ENCODE assay signal across 26 cellular contexts in the genomic region with DNA sequence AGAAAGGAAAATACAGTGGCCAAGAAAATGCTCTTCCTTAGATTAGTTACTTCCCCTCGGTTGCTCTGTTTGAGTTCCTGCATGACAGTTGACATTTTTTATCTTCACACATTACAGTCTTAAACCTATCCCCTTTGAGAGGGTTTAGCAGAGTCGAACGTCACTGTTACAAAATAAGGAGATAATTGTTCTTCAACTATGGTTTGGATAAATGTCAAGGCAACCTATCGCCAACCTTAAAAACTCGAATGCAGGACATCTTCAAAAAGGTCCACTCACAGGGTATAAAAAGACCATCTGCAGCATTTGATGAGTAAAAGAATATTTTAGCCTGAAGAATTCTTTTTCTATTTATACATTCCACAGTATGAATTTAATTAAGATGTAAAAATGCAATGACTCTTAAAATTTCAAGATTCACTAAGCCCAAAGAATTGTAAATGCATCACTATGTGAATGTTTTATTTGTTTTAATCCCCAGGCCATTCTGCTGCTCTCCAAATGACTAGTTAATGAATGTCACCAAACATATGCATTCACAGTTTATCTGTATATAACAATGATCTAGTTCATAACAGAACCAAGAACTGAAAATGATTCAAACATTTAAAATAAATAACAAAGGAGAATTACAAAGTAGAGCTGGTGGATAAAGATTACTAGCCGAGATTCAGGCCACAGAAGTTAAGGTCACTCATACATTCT.
DNase-seq lines count a peak whose midpoint lies in the region; ATAC-seq, FAIRE-seq and TF ChIP-seq lines count a peak whose summit lies in the region.
"Had no signal": no experiment of that assay in that cellular context is flagged by ENCODE, and none has a peak within 500 bp of the region (broad histone marks: within the 10 kb centered on the region; RNA-seq: fewer than 3 reads in every experiment).

No MANE protein-coding gene starts in this region.

- DNase-seq in SK-N-SH (no peak), Panc1 (ENCODE audit: low read depth, low spot score) (no peak)
- DNase-seq in effector CD8-positive, alpha-beta T cell (lab: John Stamatoyannopoulos, UW), result no peak
- DNase-seq: CD4-positive, alpha-beta T cell; GF-D8; Kasumi-1; MV-4-11; NCI-H1105; NCI-H1436 treated with DMSO at 0.1 percent for 48 hours; NCI-H187 treated with DMSO at 0.1 percent for 48 hours; NCI-H2171 treated with DMSO at 0.1 percent for 48 hours; NCI-H345; NCI-H524 treated with DMSO at 0.1 percent for 48 hours; NCI-H774 had no signal

- H3K27ac ChIP-seq in SK-N-SH (ENCODE audit: low read depth in 2 of 2, low read length in 1 of 2), result no peak overlapping the region
- peak overlapping the region; percentile 17; the same call in 1 of the 2 replicates for H3K27ac ChIP-seq in Panc1 (ENCODE audit: low read length)
- H3K27ac ChIP-seq: 22Rv1, BLaER1 had no signal

- H3K4me3 ChIP-seq in SK-N-SH (ENCODE audit: low read depth in 2 of 2, low read length in 1 of 2), result no peak overlapping the region
- no peak overlapping the region for H3K4me3 ChIP-seq in Panc1 (ENCODE audit: low read depth in 2 of 2, low read length in 2 of 2)
- H3K4me3 ChIP-seq: BLaER1, K562 had no signal

- TF ChIP-seq CTCF in SK-N-SH (IDR thresholded peaks at IDR 0.05) (no peak), Panc1 (IDR thresholded peaks at IDR 0.05) (no peak)

- CTCF ChIA-PET in SK-N-SH (lab: Yijun Ruan, JAX), result interaction anchor here (1.1 kb wide), 1 partner anchor 284 kb away, joined by 3 read pairs; no protein-coding TSS in a partner anchor
- CTCF ChIA-PET in Panc1 (lab: Charles Lee), result no interaction called here

- no peak overlapping the region for H3K9ac ChIP-seq in SK-N-SH
- H3K9ac ChIP-seq: BLaER1 had no signal

- H3K4me1 ChIP-seq in SK-N-SH (ENCODE audit: control insufficient read depth in 1 of 2, insufficient read depth in 2 of 2, low read depth in 1 of 2, low read length in 1 of 2) (no peaks in the 10 kb centered on the region; a peak in 2 of 4 replicates), Panc1 (ENCODE audit: control insufficient read depth, insufficient read depth, low read length) (peaks cover 3% of the 10 kb centered on the region; the same call in 1 of the 2 replicates)
- H3K4me1 ChIP-seq: BLaER1 had no signal

- H3F3A ChIP-seq in SK-N-SH (replicated peaks; ENCODE audit: insufficient read depth), result peaks cover 4% of the 10 kb centered on the region

- H3K36me3 ChIP-seq in SK-N-SH (replicated peaks in 1 of 2; ENCODE audit: control insufficient read depth in 1 of 2, insufficient read depth in 2 of 2, low read length in 1 of 2) (no peaks in the 10 kb centered on the region), Panc1 (ENCODE audit: control insufficient read depth, insufficient read depth, low read length) (no peaks in the 10 kb centered on the region)
- H3K36me3 ChIP-seq: BLaER1 had no signal

- peak; percentile 72 for FAIRE-seq in endometrium (lab: Jason Lieb, UNC)
- FAIRE-seq: GM12891, H1, HepG2, K562 had no signal

- H3K27me3 ChIP-seq in SK-N-SH (ENCODE audit: insufficient read depth) (no peaks in the 10 kb centered on the region), Panc1 (ENCODE audit: control insufficient read depth, insufficient read depth, low read length) (no peaks in the 10 kb centered on the region)
- H3K27me3 ChIP-seq: BLaER1 had no signal

- no peak for ATAC-seq in SK-N-SH treated with all-trans-retinoic acid at 6 μM for 48 hours
- ATAC-seq in Panc1, result no peak
- ATAC-seq in HG03378 (IDR thresholded peaks at IDR 0.05; ENCODE audit: unreplicated experiment), result no peak
- no peak for ATAC-seq in GM21737 (IDR thresholded peaks at IDR 0.05; ENCODE audit: unreplicated experiment)
- ATAC-seq: HCT116, HepG2, K562, Right ventricle myocardium inferior had no signal

- H3K9me3 ChIP-seq in SK-N-SH, result no peaks in the 10 kb centered on the region; the same call in 1 of the 2 replicates
- no peaks in the 10 kb centered on the region for H3K9me3 ChIP-seq in Panc1 (ENCODE audit: control insufficient read depth, insufficient read depth, low read depth, low read length)
- H3K9me3 ChIP-seq: BLaER1 had no signal

- H3K79me2 ChIP-seq in SK-N-SH (ENCODE audit: insufficient read depth), result no peaks in the 10 kb centered on the region

- H2AFZ ChIP-seq in SK-N-SH (ENCODE audit: low read depth), result peak overlapping the region; percentile 33; the same call in 1 of the 2 replicates

- TF ChIP-seq RAD21 in SK-N-SH (IDR thresholded peaks at IDR 0.05; ENCODE audit: low read length), result no peak

- POLR2A ChIA-PET in SK-N-SH (lab: Yijun Ruan, JAX) (no interaction called here), Panc1 (lab: Charles Lee) (no interaction called here)

- intact Hi-C loops in Panc1 (cut with micrococcal nuclease; ENCODE audit: unreplicated experiment), result no loop called here

- in situ Hi-C loops in Panc1 (cut with HindIII; ENCODE audit: low pct_unique_long_range_greater_than_20kb, low sequenced_read_pairs), result no loop called here

- H4K20me1 ChIP-seq in SK-N-SH (ENCODE audit: insufficient read depth), result no peaks in the 10 kb centered on the region
- H4K20me1 ChIP-seq: BLaER1 had no signal

- BruUV-seq in Panc1 (replicated peaks; lab: Mats Ljungman, UMichigan), result no TSS peak

- H3K4me2 ChIP-seq in SK-N-SH, result no peak overlapping the region
- H3K4me2 ChIP-seq: BLaER1 had no signal

- no peaks in the 10 kb centered on the region for H3K9me2 ChIP-seq in SK-N-SH

- no peak for TF ChIP-seq EP300 in SK-N-SH (IDR thresholded peaks at IDR 0.05; ENCODE audit: borderline replicate concordance in 1 of 2, low read depth in 1 of 2, low read length in 1 of 2)

- WGBS in SK-N-SH (ENCODE audit: low lambda C conversion rate), result 78% methylated on average over 6 of the region's 6 CpGs

TF ChIP-seq in SK-N-SH, 30 proteins besides CTCF, POLR2A, EP300 and RAD21 (continues in another document):
- TF ChIP-seq ELF1 (IDR thresholded peaks at IDR 0.05), result no peak
- no peak for TF ChIP-seq GABPA (IDR thresholded peaks at IDR 0.05; ENCODE audit: low read depth)
- TF ChIP-seq MXI1 (IDR thresholded peaks at IDR 0.05; ENCODE audit: low read depth, low read length), result no peak
- TF ChIP-seq, protein P1, sequence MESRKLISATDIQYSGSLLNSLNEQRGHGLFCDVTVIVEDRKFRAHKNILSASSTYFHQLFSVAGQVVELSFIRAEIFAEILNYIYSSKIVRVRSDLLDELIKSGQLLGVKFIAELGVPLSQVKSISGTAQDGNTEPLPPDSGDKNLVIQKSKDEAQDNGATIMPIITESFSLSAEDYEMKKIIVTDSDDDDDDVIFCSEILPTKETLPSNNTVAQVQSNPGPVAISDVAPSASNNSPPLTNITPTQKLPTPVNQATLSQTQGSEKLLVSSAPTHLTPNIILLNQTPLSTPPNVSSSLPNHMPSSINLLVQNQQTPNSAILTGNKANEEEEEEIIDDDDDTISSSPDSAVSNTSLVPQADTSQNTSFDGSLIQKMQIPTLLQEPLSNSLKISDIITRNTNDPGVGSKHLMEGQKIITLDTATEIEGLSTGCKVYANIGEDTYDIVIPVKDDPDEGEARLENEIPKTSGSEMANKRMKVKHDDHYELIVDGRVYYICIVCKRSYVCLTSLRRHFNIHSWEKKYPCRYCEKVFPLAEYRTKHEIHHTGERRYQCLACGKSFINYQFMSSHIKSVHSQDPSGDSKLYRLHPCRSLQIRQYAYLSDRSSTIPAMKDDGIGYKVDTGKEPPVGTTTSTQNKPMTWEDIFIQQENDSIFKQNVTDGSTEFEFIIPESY (IDR thresholded peaks at IDR 0.05; ENCODE audit: borderline replicate concordance, low read depth), result no peak
- no peak for TF ChIP-seq SMC3 (IDR thresholded peaks at IDR 0.05; ENCODE audit: low read depth, low read length)
- TF ChIP-seq, protein P2, sequence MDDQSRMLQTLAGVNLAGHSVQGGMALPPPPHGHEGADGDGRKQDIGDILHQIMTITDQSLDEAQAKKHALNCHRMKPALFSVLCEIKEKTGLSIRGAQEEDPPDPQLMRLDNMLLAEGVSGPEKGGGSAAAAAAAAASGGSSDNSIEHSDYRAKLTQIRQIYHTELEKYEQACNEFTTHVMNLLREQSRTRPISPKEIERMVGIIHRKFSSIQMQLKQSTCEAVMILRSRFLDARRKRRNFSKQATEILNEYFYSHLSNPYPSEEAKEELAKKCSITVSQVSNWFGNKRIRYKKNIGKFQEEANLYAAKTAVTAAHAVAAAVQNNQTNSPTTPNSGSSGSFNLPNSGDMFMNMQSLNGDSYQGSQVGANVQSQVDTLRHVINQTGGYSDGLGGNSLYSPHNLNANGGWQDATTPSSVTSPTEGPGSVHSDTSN (IDR thresholded peaks at IDR 0.05), result no peak
- no peak for TF ChIP-seq FOXJ3 (CRISPR knock-in tag; IDR thresholded peaks at IDR 0.05)

TF ChIP-seq in SK-N-SH treated with all-trans-retinoic acid at 6 μM for 48 hours, 23 proteins besides CTCF, POLR2A, EP300 and RAD21 (continues in another document):
- TF ChIP-seq TCF4 (CRISPR knock-in tag; IDR thresholded peaks at IDR 0.05; ENCODE audit: borderline replicate concordance) (no peak), ARNTL (CRISPR knock-in tag; IDR thresholded peaks at IDR 0.05; ENCODE audit: borderline replicate concordance, low read depth) (no peak), TOX (CRISPR knock-in tag; IDR thresholded peaks at IDR 0.05; ENCODE audit: borderline replicate concordance) (no peak), ZNF8 (CRISPR knock-in tag; IDR thresholded peaks at IDR 0.05) (no peak), CSDC2 (CRISPR knock-in tag; IDR thresholded peaks at IDR 0.05) (no peak)
- TF ChIP-seq, protein P3, sequence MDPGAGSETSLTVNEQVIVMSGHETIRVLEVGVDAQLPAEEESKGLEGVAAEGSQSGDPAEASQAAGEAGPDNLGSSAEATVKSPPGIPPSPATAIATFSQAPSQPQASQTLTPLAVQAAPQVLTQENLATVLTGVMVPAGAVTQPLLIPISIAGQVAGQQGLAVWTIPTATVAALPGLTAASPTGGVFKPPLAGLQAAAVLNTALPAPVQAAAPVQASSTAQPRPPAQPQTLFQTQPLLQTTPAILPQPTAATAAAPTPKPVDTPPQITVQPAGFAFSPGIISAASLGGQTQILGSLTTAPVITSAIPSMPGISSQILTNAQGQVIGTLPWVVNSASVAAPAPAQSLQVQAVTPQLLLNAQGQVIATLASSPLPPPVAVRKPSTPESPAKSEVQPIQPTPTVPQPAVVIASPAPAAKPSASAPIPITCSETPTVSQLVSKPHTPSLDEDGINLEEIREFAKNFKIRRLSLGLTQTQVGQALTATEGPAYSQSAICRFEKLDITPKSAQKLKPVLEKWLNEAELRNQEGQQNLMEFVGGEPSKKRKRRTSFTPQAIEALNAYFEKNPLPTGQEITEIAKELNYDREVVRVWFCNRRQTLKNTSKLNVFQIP (CRISPR knock-in tag; IDR thresholded peaks at IDR 0.05; ENCODE audit: borderline replicate concordance, low read depth), result no peak
